23 cellular contexts compared by ENCODE assay signal in the genomic region with DNA sequence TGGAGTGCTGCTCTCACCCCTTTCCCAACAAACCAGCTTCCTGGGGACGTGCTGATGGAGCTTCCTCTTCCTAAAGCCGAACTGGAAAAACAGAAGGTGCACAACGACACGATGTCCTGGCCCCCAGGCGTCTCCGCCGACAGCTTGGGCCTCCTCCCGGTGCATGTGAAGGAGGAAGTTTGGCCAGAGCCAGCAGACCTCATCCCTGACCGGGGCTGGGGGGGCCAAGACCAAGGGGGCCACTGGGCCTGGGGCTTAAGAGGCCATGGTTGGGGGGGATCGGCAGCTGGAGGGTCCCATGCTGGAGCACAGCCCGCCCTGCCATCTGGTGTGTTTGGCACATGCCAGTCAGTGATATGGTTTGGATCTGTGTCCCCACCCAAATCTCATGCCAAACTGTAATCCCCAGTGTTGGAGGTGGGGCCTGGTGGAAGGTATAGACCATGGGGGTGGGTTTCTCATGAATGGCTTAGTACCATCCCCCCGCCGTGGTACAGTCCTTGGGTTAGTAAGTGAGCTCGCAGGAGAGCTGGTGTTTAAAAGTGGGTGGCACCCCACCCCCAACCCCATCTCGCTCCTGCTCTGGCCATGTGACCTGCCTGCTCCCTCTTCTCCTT. TPM values are rescaled to one million over a fixed set of nuclear protein-coding genes. Genes with fewer than 3 reads are reported as not detected.
"Had no signal": no experiment of that assay in that cellular context is flagged by ENCODE, and none has a peak within 500 bp of the region (broad histone marks: within the 10 kb centered on the region; RNA-seq: fewer than 3 reads in every experiment).

No MANE protein-coding gene starts in this region.

- H3K4me3 Mint-ChIP-seq: naive thymus-derived CD4-positive, alpha-beta T cell; neural crest cell; stimulated activated naive B cell treated with anti-CD40 and anti-IgM and Interleukin-4, amounts not matched to agents 10 μg/mL and 1 μg/mL and 100 μg/mL, for 72 hours had no signal

- ATAC-seq: foreskin keratinocyte; naive thymus-derived CD4-positive, alpha-beta T cell; right lobe of liver; stimulated activated naive B cell treated with anti-CD40 and anti-IgM and Interleukin-4, amounts not matched to agents 10 μg/mL and 1 μg/mL and 100 μg/mL, for 72 hours; stimulated activated naive CD8-positive, alpha-beta T cell treated with anti-CD3 and anti-CD28 coated beads, Interleukin-15, amount 100 ng/mL, for 72 hours had no signal

- H3K4me3 ChIP-seq: colonic mucosa, prostate gland, right lobe of liver, testis, tibial nerve had no signal

- H3K27ac ChIP-seq: colonic mucosa, foreskin keratinocyte, parathyroid adenoma, prostate gland, right lobe of liver, testis, tibial nerve had no signal

- H3K27me3 ChIP-seq: testis had no signal

- H3K36me3 ChIP-seq: colonic mucosa, prostate gland, right lobe of liver, tibial nerve had no signal

- H3K4me1 ChIP-seq: colonic mucosa, foreskin keratinocyte, parathyroid adenoma had no signal

- FAIRE-seq: endothelial cell of umbilical vein had no signal

- H3K9me3 ChIP-seq: colonic mucosa, prostate gland, right lobe of liver, testis had no signal

- DNase-seq: caudate nucleus; colonic mucosa; dermis blood vessel endothelial cell; erythroblast; foreskin keratinocyte; head of caudate nucleus; islet precursor cell; right lobe of liver; stimulated activated CD4-positive, alpha-beta T cell treated with anti-CD3 and anti-CD28 coated beads, Interleukin-15, amount 100 ng/mL, for 24 hours; stimulated activated CD4-positive, alpha-beta T cell treated with anti-CD3 and anti-CD28 coated beads, Interleukin-2, amount 100 ng/mL, for 24 hours; stimulated activated CD4-positive, alpha-beta T cell treated with anti-CD3 and anti-CD28 coated beads, Interleukin-4, amount 100 ng/mL, for 4 hours; stimulated activated naive B cell treated with anti-CD40 and anti-IgM and Interleukin-4, amounts not matched to agents 10 μg/mL and 1 μg/mL and 100 μg/mL, for 72 hours; stimulated activated naive CD8-positive, alpha-beta T cell treated with anti-CD3 and anti-CD28 coated beads, Interleukin-15, amount 100 ng/mL, for 72 hours; testis had no signal

- H3K27ac Mint-ChIP-seq: naive thymus-derived CD4-positive, alpha-beta T cell; stimulated activated naive B cell treated with anti-CD40 and anti-IgM and Interleukin-4, amounts not matched to agents 10 μg/mL and 1 μg/mL and 100 μg/mL, for 72 hours; stimulated activated naive CD8-positive, alpha-beta T cell treated with anti-CD3 and anti-CD28 coated beads, Interleukin-15, amount 100 ng/mL, for 72 hours had no signal

RNA-seq across cellular contexts. Expression of a gene that starts 11.6 kb away (rescaled TPM):
- total RNA-seq: colonic mucosa; dermis blood vessel endothelial cell; endothelial cell of umbilical vein; foreskin keratinocyte; lung microvascular endothelial cell; mesenteric fat pad; naive thymus-derived CD4-positive, alpha-beta T cell; neural crest cell had no signal
- polyA plus RNA-seq: endothelial cell of umbilical vein; foreskin keratinocyte; naive thymus-derived CD4-positive, alpha-beta T cell had no signal

RNA-seq across cellular contexts. Expression of a gene that starts 27.2 kb away (rescaled TPM):
- total RNA-seq: cerebellum, neural crest cell had no signal
